Comparison of ENCODE assay signal across 6 cellular contexts in genomic region chr7:102184303-102184702, GRCh38.
"Had no signal": no experiment of that assay in that cellular context is flagged by ENCODE, and none has a peak within 500 bp of the region (broad histone marks: within the 10 kb centered on the region; RNA-seq: fewer than 3 reads in every experiment).

No MANE protein-coding gene starts in this region.

- FAIRE-seq: HTR-8/SVneo had no signal

- DNase-seq: IMR-90, KBM-7, KG1 had no signal

- H3K27ac ChIP-seq: HL-60, KMS-11 had no signal

- H3K4me2 ChIP-seq: KMS-11 had no signal

- H3K9ac ChIP-seq: KMS-11 had no signal
